ENCODE assay signal across 7 cellular contexts in the genomic region with DNA sequence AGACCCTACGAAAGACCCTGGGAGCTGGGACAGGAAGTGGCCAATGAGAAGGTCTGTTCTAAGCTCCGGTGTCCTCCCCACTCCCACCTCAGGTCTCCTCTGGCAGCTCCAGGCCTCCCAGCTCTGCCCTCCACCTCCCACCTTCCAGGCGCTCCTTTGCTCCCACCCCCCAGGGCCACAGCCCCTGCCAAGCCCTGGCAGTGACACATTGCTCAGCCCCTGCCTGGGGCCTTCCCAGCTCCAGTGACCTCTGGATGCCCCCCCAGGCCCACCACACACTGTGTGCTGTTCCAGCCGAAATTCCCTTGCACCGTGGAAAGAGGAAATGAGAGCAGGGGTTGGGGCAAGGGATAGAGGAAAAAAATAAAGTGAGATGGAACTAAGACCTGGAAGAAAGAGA.
"Had no signal": no experiment of that assay in that cellular context is flagged by ENCODE, and none has a peak within 500 bp of the region (broad histone marks: within the 10 kb centered on the region; RNA-seq: fewer than 3 reads in every experiment).

No MANE protein-coding gene starts in this region.

- H3K4me3 Mint-ChIP-seq: IgD-negative memory B cell had no signal

- H3K4me3 ChIP-seq: GM23248 had no signal

- H3K27ac ChIP-seq: GM23248, HL-60 had no signal

- ATAC-seq: HepG2 had no signal

- H3K27ac Mint-ChIP-seq: IgD-negative memory B cell had no signal

- H3K4me1 Mint-ChIP-seq: IgD-negative memory B cell had no signal

- H2AFZ ChIP-seq: GM23248 had no signal

- DNase-seq: GM23248, GOT3, H7, HCEC 1CT had no signal

- H3K9ac ChIP-seq: GM23248 had no signal
